In the genomic region with DNA sequence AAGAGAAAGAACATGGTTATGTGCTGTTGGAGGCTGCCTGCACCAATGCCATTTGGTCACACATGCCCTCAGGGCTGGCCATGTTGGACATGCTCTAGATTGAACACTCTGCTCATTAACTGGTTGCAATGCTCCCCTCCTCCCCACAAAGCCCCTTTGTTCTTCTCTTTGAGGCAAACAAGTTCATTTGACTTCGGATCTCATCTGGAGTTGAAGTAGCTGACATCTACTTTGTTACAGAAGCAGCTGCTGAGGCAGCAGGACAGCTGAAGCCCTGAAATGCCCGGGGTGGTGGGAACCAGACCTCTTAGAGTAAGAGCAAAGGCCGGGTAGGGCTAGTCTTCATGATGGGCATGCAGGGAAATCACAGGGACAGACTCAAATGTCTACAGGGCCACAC, we compare ENCODE assay signal across 11 cellular contexts.
DNase-seq lines count a peak whose midpoint lies in the region; ATAC-seq and TF ChIP-seq lines count a peak whose summit lies in the region.
"Had no signal": no experiment of that assay in that cellular context is flagged by ENCODE, and none has a peak within 500 bp of the region (broad histone marks: within the 10 kb centered on the region; RNA-seq: fewer than 3 reads in every experiment).

No MANE protein-coding gene starts in this region.

- H3K27ac ChIP-seq in SJCRH30 (peak overlapping the region; percentile 82), neuronal stem cell (replicated peaks; ENCODE audit: low read length) (no peak overlapping the region)
- no peak overlapping the region for H3K27ac ChIP-seq in CD4-positive, alpha-beta T cell (ENCODE audit: low read depth, low read length)

- H3K27me3 Mint-ChIP-seq in activated naive CD4-positive, alpha-beta T cell treated with anti-CD3 and anti-CD28 coated beads for 36 hours (ENCODE audit: low read depth), result peaks cover 18% of the 10 kb centered on the region
- H3K27me3 Mint-ChIP-seq in CD4-positive, alpha-beta T cell, result peaks cover 22% of the 10 kb centered on the region

- no peak overlapping the region for H2BK12ac ChIP-seq in neuronal stem cell (ENCODE audit: low read length)

- no peak overlapping the region for H2AK5ac ChIP-seq in neuronal stem cell (ENCODE audit: low read depth, low read length)

- H3K4me3 Mint-ChIP-seq in activated naive CD4-positive, alpha-beta T cell treated with anti-CD3 and anti-CD28 coated beads for 36 hours, result no peak overlapping the region
- H3K4me3 Mint-ChIP-seq in CD4-positive, alpha-beta T cell, result no peak overlapping the region

- ATAC-seq in CD4-positive, alpha-beta T cell (ENCODE audit: poor library complexity), result no peak

- no peak overlapping the region for H3K4me2 ChIP-seq in neuronal stem cell (ENCODE audit: insufficient read depth, low read length, poor library complexity, severe bottlenecking)

- H3K79me1 ChIP-seq in neuronal stem cell (ENCODE audit: low read depth, low read length), result no peaks in the 10 kb centered on the region

- WGBS in neuronal stem cell (ENCODE audit: extremely low coverage in 2 of 2, insufficient read length in 2 of 2, insufficient replicate concordance in 1 of 2), 2 donors, result no CpG with 5 or more reads among the region's 3 CpGs
- 84% methylated on average over 3 of the region's 3 CpGs for WGBS in lower leg skin, 2 donors

- H3K18ac ChIP-seq in neuronal stem cell (ENCODE audit: low read length), result no peak overlapping the region

- POLR2A ChIA-PET in CD4-positive, alpha-beta T cell (lab: Charles Lee), result no interaction called here

- H3K9ac ChIP-seq in neuronal stem cell (ENCODE audit: low read depth, low read length, poor library complexity), result no peak overlapping the region

- TF ChIP-seq POLR2A in lower leg skin (IDR thresholded peaks at IDR 0.05), result no peak

- no peaks in the 10 kb centered on the region for H3K4me1 Mint-ChIP-seq in activated naive CD4-positive, alpha-beta T cell treated with anti-CD3 and anti-CD28 coated beads for 36 hours (ENCODE audit: low read depth)
- H3K4me1 Mint-ChIP-seq in CD4-positive, alpha-beta T cell (ENCODE audit: low read depth), result no peaks in the 10 kb centered on the region

- TF ChIP-seq CTCF in BE2C (IDR thresholded peaks at IDR 0.05; ENCODE audit: low read depth, low read length) (no peak), lower leg skin (IDR thresholded peaks at IDR 0.05) (no peak)
- TF ChIP-seq CTCF in CD4-positive, alpha-beta T cell (IDR thresholded peaks at IDR 0.05), result no peak

- H4K8ac ChIP-seq in neuronal stem cell (ENCODE audit: low read depth, low read length), result no peak overlapping the region

- H2AFZ ChIP-seq in neuronal stem cell (ENCODE audit: low read length), result no peak overlapping the region

- no peaks in the 10 kb centered on the region for H3K36me3 Mint-ChIP-seq in activated naive CD4-positive, alpha-beta T cell treated with anti-CD3 and anti-CD28 coated beads for 36 hours (ENCODE audit: low read depth)
- no peaks in the 10 kb centered on the region for H3K36me3 Mint-ChIP-seq in CD4-positive, alpha-beta T cell (ENCODE audit: low read depth)

- no peaks in the 10 kb centered on the region for H3K27me3 ChIP-seq in BE2C
- H3K27me3 ChIP-seq in SJCRH30, result no peaks in the 10 kb centered on the region
- peaks cover 0 to 16% (median 0%) of the 10 kb centered on the region in 3 experiments for H3K27me3 ChIP-seq in neuronal stem cell (ENCODE audit: control insufficient read depth in 3 of 3, insufficient read depth in 3 of 3, low read depth in 1 of 3, low read length in 3 of 3)
- no peaks in the 10 kb centered on the region for H3K27me3 ChIP-seq in CD4-positive, alpha-beta T cell (ENCODE audit: control insufficient read depth, insufficient read depth, low read length)

- CTCF ChIA-PET in activated naive CD4-positive, alpha-beta T cell treated with anti-CD3 and anti-CD28 coated beads for 36 hours (lab: Charles Lee), result interaction anchor here (1.0 to 8.2 kb wide), 3 partner anchors 13 to 126 kb away, joined by 3 to 77 read pairs (median 3); no protein-coding TSS in a partner anchor
- CTCF ChIA-PET in CD4-positive, alpha-beta T cell (lab: Charles Lee), result interaction anchor here (2.7 kb wide), 1 partner anchor 127 kb away, joined by 10 read pairs; no protein-coding TSS in a partner anchor

- H3K9me3 Mint-ChIP-seq in activated naive CD4-positive, alpha-beta T cell treated with anti-CD3 and anti-CD28 coated beads for 36 hours, result no peaks in the 10 kb centered on the region
- no peaks in the 10 kb centered on the region for H3K9me3 Mint-ChIP-seq in CD4-positive, alpha-beta T cell

- no peaks in the 10 kb centered on the region for H3K36me3 ChIP-seq in BE2C
- H3K36me3 ChIP-seq in SJCRH30, result no peaks in the 10 kb centered on the region
- H3K36me3 ChIP-seq in neuronal stem cell (replicated peaks in 1 of 2; ENCODE audit: control insufficient read depth in 2 of 2, insufficient read depth in 2 of 2, low read length in 2 of 2), result no peaks in the 10 kb centered on the region
- H3K36me3 ChIP-seq: HAP-1 had no signal

- intact Hi-C loops in head of caudate nucleus (cut with DNase I), result loop anchor here (2.0 to 10.0 kb wide), 2 partner anchors 126 to 514 kb away; partner anchors contain the start of gene FXN
- intact Hi-C loops in lower leg skin (cut with DNase I; ENCODE audit: low total_unique reads), result no loop called here
- intact Hi-C loops in activated naive CD4-positive, alpha-beta T cell treated with anti-CD3 and anti-CD28 coated beads for 36 hours (cut with micrococcal nuclease), result loop anchor here (1.0 to 5.0 kb wide), 4 partner anchors 124 to 511 kb away; partner anchors contain the start of gene FXN
- intact Hi-C loops in CD4-positive, alpha-beta T cell (cut with DNase I, micrococcal nuclease), result loop anchor here (2.0 to 10.0 kb wide), 3 partner anchors 126 to 494 kb away; no protein-coding TSS in a partner anchor

- no peak overlapping the region for H2BK15ac ChIP-seq in neuronal stem cell (ENCODE audit: low read length)

- H3K4me1 ChIP-seq in BE2C (peaks cover 23% of the 10 kb centered on the region), SJCRH30 (peaks cover 12% of the 10 kb centered on the region), neuronal stem cell (ENCODE audit: control insufficient read depth in 2 of 2, insufficient read depth in 1 of 2, low read depth in 1 of 2, low read length in 2 of 2) (peaks cover 0 to 12% of the 10 kb centered on the region in 2 donors)
- H3K4me1 ChIP-seq: HAP-1 had no signal

- no peak overlapping the region for H3K14ac ChIP-seq in neuronal stem cell (ENCODE audit: low read length)

- no peak overlapping the region for H3K27ac Mint-ChIP-seq in activated naive CD4-positive, alpha-beta T cell treated with anti-CD3 and anti-CD28 coated beads for 36 hours
- H3K27ac Mint-ChIP-seq in CD4-positive, alpha-beta T cell, result no peak overlapping the region

- no peak overlapping the region for H4K91ac ChIP-seq in neuronal stem cell (ENCODE audit: low read depth, low read length, poor library complexity)

- H3K23ac ChIP-seq in neuronal stem cell (ENCODE audit: low read depth, low read length, poor library complexity), result no peak overlapping the region

- peak overlapping the region; percentile 8 for H2BK120ac ChIP-seq in neuronal stem cell (ENCODE audit: low read depth, low read length)

- no peaks in the 10 kb centered on the region for H3K9me3 ChIP-seq in BE2C
- H3K9me3 ChIP-seq in SJCRH30 (replicated peaks), result no peaks in the 10 kb centered on the region
- H3K9me3 ChIP-seq in neuronal stem cell (replicated peaks in 1 of 2; ENCODE audit: control insufficient read depth in 2 of 2, insufficient read depth in 1 of 2, low read depth in 1 of 2, low read length in 2 of 2), result peaks cover 0 to 2% of the 10 kb centered on the region in 2 donors
- H3K9me3 ChIP-seq in CD4-positive, alpha-beta T cell (ENCODE audit: control insufficient read depth, low read length), result no peaks in the 10 kb centered on the region
- H3K9me3 ChIP-seq: HAP-1 had no signal

- H3K4me3 ChIP-seq in BE2C (ENCODE audit: low read depth, low read length) (no peak overlapping the region), SJCRH30 (peak overlapping the region; percentile 36), neuronal stem cell (ENCODE audit: low read length in 2 of 2) (no peak overlapping the region), lower leg skin (ENCODE audit: low read depth, poor library complexity, severe bottlenecking) (no peak overlapping the region)
- H3K4me3 ChIP-seq: HAP-1 had no signal

- no peak overlapping the region for H3K4ac ChIP-seq in neuronal stem cell (ENCODE audit: low read length)

- DNase-seq in BE2C, result peak; percentile 40
- peak; percentile 91 to 96 for DNase-seq in SJCRH30
- peak in 32 of 42 donors; percentile 5 to 75 (median 45) for DNase-seq in head of caudate nucleus
- DNase-seq in neuronal stem cell (ENCODE audit: low spot score), result no peak
- DNase-seq in lower leg skin (ENCODE audit: low spot score in 2 of 2), result no peak
- no peak for DNase-seq in activated naive CD4-positive, alpha-beta T cell treated with anti-CD3 and anti-CD28 coated beads for 36 hours
- no peak for DNase-seq in CD4-positive, alpha-beta T cell
- DNase-seq: NCI-H1105 treated with DMSO at 0.1 percent for 48 hours, NCI-H187 treated with DMSO at 0.1 percent for 48 hours, SHP77 treated with DMSO at 0.1 percent for 48 hours had no signal

- no peak overlapping the region for H2BK5ac ChIP-seq in neuronal stem cell (ENCODE audit: low read length)

Comparison
In these comparisons a context has a peak if more than half of its experiments do, and no peak if none do; other contexts are left out.
1. DNase-seq: peak in BE2C (single experiment), SJCRH30 (2 of 2) and head of caudate nucleus (32 of 42); none in neuronal stem cell (single experiment), lower leg skin (0 of 2), activated naive CD4-positive, alpha-beta T cell treated with anti-CD3 and anti-CD28 coated beads for 36 hours (single experiment) and CD4-positive, alpha-beta T cell (0 of 10).